In genomic region chr12:110449799-110450497, GRCh38 we compare ENCODE assay signal across 8 cellular contexts. TPM values are rescaled to one million over a fixed set of nuclear protein-coding genes. Genes with fewer than 3 reads are reported as not detected.
DNase-seq lines count a peak whose midpoint lies in the region; ATAC-seq and TF ChIP-seq lines count a peak whose summit lies in the region.

Gene ARPC3 (minus strand): TSS chr12:110450337. CDS start chr12:110450260, 77 bp downstream.

- no peaks in the 10 kb centered on the region for H3K27me3 Mint-ChIP-seq in endodermal cell (ENCODE audit: insufficient read depth)

- peak; percentile 87 for TF ChIP-seq CTCF in endodermal cell (conservative IDR thresholded peaks at IDR 0.05)

- peak within 1 kb of the TSS; percentile 68 for H3K9ac ChIP-seq in HUES48 (ENCODE audit: low read depth, low read length)
- peak within 1 kb of the TSS; percentile 89 for H3K9ac ChIP-seq in NT2/D1 (ENCODE audit: insufficient read length, low read depth)
- H3K9ac ChIP-seq in endodermal cell (ENCODE audit: extremely low read depth, low read length, poor library complexity, severe bottlenecking), result peak within 1 kb of the TSS; percentile 96

- H3K9me3 ChIP-seq in HUES48 (ENCODE audit: control insufficient read depth, insufficient read depth, low read length) (no peaks in the 10 kb centered on the region), NT2/D1 (ENCODE audit: insufficient read depth, low read length) (no peaks in the 10 kb centered on the region), endodermal cell (ENCODE audit: control insufficient read depth, low read length) (no peaks in the 10 kb centered on the region)

- peak within 1 kb of the TSS; percentile 99 for H3K4me3 Mint-ChIP-seq in endodermal cell

- ATAC-seq in GM21390 (IDR thresholded peaks at IDR 0.05; ENCODE audit: unreplicated experiment), result peak; percentile 90

- WGBS in endodermal cell (ENCODE audit: insufficient coverage in 1 of 2, insufficient read length in 1 of 2), 2 experiments, result 0% methylated on average over 13 to 51 of the region's 51 CpGs

- H3K36me3 ChIP-seq in HUES48 (ENCODE audit: control insufficient read depth, insufficient read depth, low read length), result peaks cover 50% of the 10 kb centered on the region
- H3K36me3 ChIP-seq in NT2/D1 (ENCODE audit: insufficient read depth, insufficient read length, low read length), result peaks cover 62% of the 10 kb centered on the region
- H3K36me3 ChIP-seq in endodermal cell (ENCODE audit: control insufficient read depth, insufficient read depth, low read length), result peaks cover 60% of the 10 kb centered on the region

- peak; percentile 95 for DNase-seq in D341Med (ENCODE audit: low spot score)
- DNase-seq in NT2/D1 (ENCODE audit: low read depth, low spot score), result peak; percentile 92
- DNase-seq in activated CD8-positive, alpha-beta memory T cell treated with anti-CD3 and anti-CD28 coated beads, Interleukin-2, amount 50 U/mL, for 1 hour (ENCODE audit: extremely low read depth), result peak; percentile 85
- peak; percentile 100 for DNase-seq in endodermal cell
- peak; percentile 98 for DNase-seq in mesenteric fat pad (ENCODE audit: low spot score)
- peak; percentile 90 for DNase-seq in stimulated activated CD8-positive, alpha-beta memory T cell treated with anti-CD3 and anti-CD28 coated beads, Interleukin-15, amount 100 ng/mL, for 24 hours (ENCODE audit: low read depth)

- no peaks in the 10 kb centered on the region for H3K27me3 ChIP-seq in HUES48 (ENCODE audit: control insufficient read depth, insufficient read depth, low read length)
- no peaks in the 10 kb centered on the region for H3K27me3 ChIP-seq in NT2/D1 (ENCODE audit: insufficient read depth, insufficient read length)
- H3K27me3 ChIP-seq in endodermal cell (ENCODE audit: control insufficient read depth, insufficient read depth, low read length, poor library complexity, severe bottlenecking), result no peaks in the 10 kb centered on the region

- H3K4me3 ChIP-seq in HUES48 (ENCODE audit: low read depth, low read length) (peak within 1 kb of the TSS; percentile 92), NT2/D1 (ENCODE audit: insufficient read length, low read depth) (peak within 1 kb of the TSS; percentile 76), endodermal cell (ENCODE audit: low read length) (peak within 1 kb of the TSS; percentile 98)

- H3K4me1 Mint-ChIP-seq in endodermal cell, result peaks cover 8% of the 10 kb centered on the region

- peak within 1 kb of the TSS; percentile 97 for H3K27ac Mint-ChIP-seq in endodermal cell

- H3K27ac ChIP-seq in HUES48 (ENCODE audit: low read depth, low read length), result peak within 1 kb of the TSS; percentile 83
- H3K27ac ChIP-seq in endodermal cell (ENCODE audit: low read depth, low read length), result peak within 1 kb of the TSS; percentile 68

- H3K4me1 ChIP-seq in HUES48 (ENCODE audit: control insufficient read depth, insufficient read depth, low read length) (no peaks in the 10 kb centered on the region), NT2/D1 (ENCODE audit: insufficient read depth, insufficient read length) (peaks cover 4% of the 10 kb centered on the region), endodermal cell (ENCODE audit: control insufficient read depth, insufficient read depth, low read length) (no peaks in the 10 kb centered on the region)

- H3K9me3 Mint-ChIP-seq in endodermal cell, result no peaks in the 10 kb centered on the region

- H3K36me3 Mint-ChIP-seq in endodermal cell (ENCODE audit: low read depth), result peaks cover 44% of the 10 kb centered on the region

RNA-seq across cellular contexts. Expression of gene ARPC3, which starts in this region (rescaled TPM):
- total RNA-seq in endodermal cell (100 to 1,000 TPM; 218 to 227 TPM), mesenteric fat pad (187 TPM)
- 289 TPM for polyA plus RNA-seq in endodermal cell (2013, experiment 1 of 2)
- 289 TPM for polyA plus RNA-seq in endodermal cell (2013, experiment 2 of 2)

Comparison
In these comparisons a context has a peak if more than half of its experiments do, and no peak if none do; other contexts are left out.
1. Peak in every context shown above with its lines: DNase-seq, ATAC-seq, H3K4me3 ChIP-seq and H3K27ac ChIP-seq.